16 cellular contexts compared by ENCODE assay signal in genomic region chr9:94779693-94780290, GRCh38. TPM values are rescaled to one million over a fixed set of nuclear protein-coding genes. Genes with fewer than 3 reads are reported as not detected.
DNase-seq lines count a peak whose midpoint lies in the region; ATAC-seq and TF ChIP-seq lines count a peak whose summit lies in the region.
"Had no signal": no experiment of that assay in that cellular context is flagged by ENCODE, and none has a peak within 500 bp of the region (broad histone marks: within the 10 kb centered on the region; RNA-seq: fewer than 3 reads in every experiment).

No MANE protein-coding gene starts in this region.

- H3K4me2 ChIP-seq in parathyroid adenoma (ENCODE audit: low read length), result no peak overlapping the region
- H3K4me2 ChIP-seq: hepatocyte had no signal

- no peak overlapping the region for H3K4me3 ChIP-seq in parathyroid adenoma (ENCODE audit: low read depth, low read length)
- H3K4me3 ChIP-seq in upper lobe of left lung, result no peak overlapping the region
- H3K4me3 ChIP-seq: hepatocyte had no signal

- no peak overlapping the region for H3K9ac ChIP-seq in parathyroid adenoma

- no peak for TF ChIP-seq EP300 in upper lobe of left lung (IDR thresholded peaks at IDR 0.05)

- WGBS in upper lobe of left lung, 2 donors, result 86 to 91% methylated on average over 4 of the region's 4 CpGs

- H3K27me3 ChIP-seq in parathyroid adenoma (ENCODE audit: control insufficient read depth, insufficient read depth, low read length) (no peaks in the 10 kb centered on the region), upper lobe of left lung (no peaks in the 10 kb centered on the region)
- H3K27me3 ChIP-seq: hepatocyte had no signal

- no peak for TF ChIP-seq CTCF in parathyroid adenoma (IDR thresholded peaks at IDR 0.05)
- TF ChIP-seq CTCF in upper lobe of left lung (IDR thresholded peaks at IDR 0.05), result no peak

- H3K27ac ChIP-seq in parathyroid adenoma, result peak overlapping the region; percentile 24
- H3K27ac ChIP-seq in upper lobe of left lung, result no peak overlapping the region
- H3K27ac ChIP-seq: hepatocyte had no signal

- TF ChIP-seq POLR2A in upper lobe of left lung (IDR thresholded peaks at IDR 0.05), result no peak

- H3K4me1 ChIP-seq in parathyroid adenoma (peaks cover 2% of the 10 kb centered on the region), upper lobe of left lung (peaks cover 0 to 11% (median 9%) of the 10 kb centered on the region in 4 donors)

- H3K79me2 ChIP-seq in parathyroid adenoma, result no peaks in the 10 kb centered on the region

- H3K36me3 ChIP-seq in parathyroid adenoma (ENCODE audit: control insufficient read depth, insufficient read depth, low read length) (no peaks in the 10 kb centered on the region), upper lobe of left lung (no peaks in the 10 kb centered on the region)

- H2AFZ ChIP-seq in parathyroid adenoma, result no peak overlapping the region
- H2AFZ ChIP-seq: hepatocyte had no signal

- no peak for ATAC-seq in upper lobe of left lung (ENCODE audit: low FRiP score in 2 of 2)
- ATAC-seq: T-cell had no signal

- H3K9me3 ChIP-seq in parathyroid adenoma (ENCODE audit: control insufficient read depth, low read length) (no peaks in the 10 kb centered on the region), upper lobe of left lung (no peaks in the 10 kb centered on the region)

- DNase-seq in NCI-H2171 treated with DMSO at 0.1 percent for 48 hours (lab: John Stamatoyannopoulos, UW) (peak; percentile 47), NCI-H2171 (lab: John Stamatoyannopoulos, UW) (no peak), LHCN-M2 (ENCODE audit: low read depth) (peak; percentile 43), NCI-H748 (lab: John Stamatoyannopoulos, UW; ENCODE audit: unreplicated experiment) (peak; percentile 88), UCSD-AML1 (lab: John Stamatoyannopoulos, UW; ENCODE audit: unreplicated experiment) (no peak), COLO829 (ENCODE audit: low spot score) (no peak), upper lobe of left lung (no peak)
- DNase-seq: activated naive CD4-positive, alpha-beta T cell; activated T-cell treated with anti-CD3 and anti-CD28 coated beads for 4 hours; C1 segment of cervical spinal cord; caudate nucleus; GDM1; NCI-H1048; T-cell had no signal

RNA-seq across cellular contexts. Expression of gene AOPEP, which starts 53.3 kb away (rescaled TPM):
- total RNA-seq in LHCN-M2 (2014; rRNA removed), result 80.1 and 114 TPM in 2 replicates
- polyA plus RNA-seq in LHCN-M2 (2012), result 132 TPM
- 100 to 1,000 TPM in 3 of 6 donors, 10 to 100 TPM in 3; 55.4 to 410 (median 111) TPM for total RNA-seq in upper lobe of left lung

Comparison
In these comparisons a context has a peak if more than half of its experiments do, and no peak if none do; other contexts are left out.
1. DNase-seq: peak in NCI-H2171 treated with DMSO at 0.1 percent for 48 hours (single experiment), LHCN-M2 (single experiment) and NCI-H748 (single experiment); none in NCI-H2171 (single experiment), UCSD-AML1 (single experiment), COLO829 (single experiment) and upper lobe of left lung (0 of 2).